37 cellular contexts compared by ENCODE assay signal in genomic region chr20:47080365-47080764, GRCh38.
DNase-seq lines count a peak whose midpoint lies in the region; ATAC-seq, FAIRE-seq and TF ChIP-seq lines count a peak whose summit lies in the region.
"Had no signal": no experiment of that assay in that cellular context is flagged by ENCODE, and none has a peak within 500 bp of the region (broad histone marks: within the 10 kb centered on the region; RNA-seq: fewer than 3 reads in every experiment).

No MANE protein-coding gene starts in this region.

- no peak overlapping the region for H3K4me2 ChIP-seq in HepG2 (ENCODE audit: low read depth, low read length)
- H3K4me2 ChIP-seq: A549; BLaER1; BLaER1 treated with 17β-estradiol and CSF1 and Interleukin-3, amounts not matched to agents 10 nM and 100 nM had no signal

- H3K4me3 Mint-ChIP-seq in nephron, result no peak overlapping the region
- H3K4me3 Mint-ChIP-seq: B cell; CD14-positive monocyte; CD4-positive, alpha-beta memory T cell; CD4-positive, alpha-beta T cell; CD4-positive, CD25-positive, alpha-beta regulatory T cell; CD8-positive, alpha-beta memory T cell; CD8-positive, alpha-beta T cell had no signal

- TF ChIP-seq CTCF in HepG2 (CRISPR knock-in tag; IDR thresholded peaks at IDR 0.05) (no peak), right lobe of liver (IDR thresholded peaks at IDR 0.05) (no peak), VCaP (conservative IDR thresholded peaks at IDR 0.05) (no peak), nephron (IDR thresholded peaks at IDR 0.05; ENCODE audit: unreplicated experiment in 3 of 3) (no peak), stomach (IDR thresholded peaks at IDR 0.05) (no peak)

- ATAC-seq in HepG2 (no peak), right lobe of liver (no peak)
- ATAC-seq: A549; CD8-positive, alpha-beta T cell had no signal

- no TSS peak for BruUV-seq in HepG2 (replicated peaks; lab: Mats Ljungman, UMichigan)

- no peak overlapping the region for H2AFZ ChIP-seq in HepG2 (ENCODE audit: low read length)

- no peak for TF ChIP-seq POLR2A in HepG2 (IDR thresholded peaks at IDR 0.05; ENCODE audit: insufficient read depth in 1 of 2, low read depth in 2 of 2, low read length in 2 of 2)
- no peak for TF ChIP-seq POLR2A in right lobe of liver (IDR thresholded peaks at IDR 0.05)
- TF ChIP-seq POLR2A in stomach (IDR thresholded peaks at IDR 0.05), result no peak

- no peak for DNase-seq in HepG2 (ENCODE audit: low spot score)
- no peak for DNase-seq in right lobe of liver
- no peak for DNase-seq in stomach
- no peak for DNase-seq in stimulated activated CD4-positive, alpha-beta T cell treated with anti-CD3 and anti-CD28 coated beads, Interleukin-12 subunit alpha, Interleukin-12 subunit beta, amount 100 ng/mL, for 4 hours
- no peak for DNase-seq in NCI-H2107 treated with DMSO at 0.1 percent for 48 hours (lab: John Stamatoyannopoulos, UW; ENCODE audit: unreplicated experiment)
- DNase-seq in GM19240 (ENCODE audit: insufficient read length, low spot score), result no peak
- DNase-seq: 8988T; ACHN; AML-193; BE2C; C1 segment of cervical spinal cord; Caco-2; Calu3; CD4-positive, alpha-beta memory T cell; CD4-positive, alpha-beta T cell; CD4-positive, CD25-positive, alpha-beta regulatory T cell; CD8-positive, alpha-beta memory T cell; CD8-positive, alpha-beta T cell; COR-L47; DMS 273 treated with DMSO at 0.1 percent for 48 hours; DMS153; DMS53; DMS79; DMS79 treated with DMSO at 0.1 percent for 48 hours; DND-41; EL had no signal

- 0 out of 2 replicates have a peak, but pooled peaks cover 4% of the 10 kb centered on the region for H3K9me3 ChIP-seq in HepG2 (ENCODE audit: low read length)
- no peaks in the 10 kb centered on the region for H3K9me3 ChIP-seq in right lobe of liver
- H3K9me3 ChIP-seq in stomach, result peaks cover 0 to 13% (median 9%) of the 10 kb centered on the region in 4 donors
- H3K9me3 ChIP-seq: BE2C had no signal

- H3K27me3 Mint-ChIP-seq in nephron (ENCODE audit: low read depth), result no peaks in the 10 kb centered on the region

- no peaks in the 10 kb centered on the region for H3K4me1 Mint-ChIP-seq in nephron
- H3K4me1 Mint-ChIP-seq: B cell; CD14-positive monocyte; CD4-positive, alpha-beta memory T cell; CD4-positive, CD25-positive, alpha-beta regulatory T cell; CD8-positive, alpha-beta memory T cell had no signal

- H3K4me1 ChIP-seq in HepG2 (ENCODE audit: insufficient read depth, low read length), result no peaks in the 10 kb centered on the region
- no peaks in the 10 kb centered on the region for H3K4me1 ChIP-seq in right lobe of liver
- peaks cover 0 to 9% (median 0%) of the 10 kb centered on the region in 4 donors for H3K4me1 ChIP-seq in stomach
- H3K4me1 ChIP-seq: A549, BE2C, BLaER1, Caco-2 had no signal

- no peak overlapping the region for H3K4me3 ChIP-seq in HepG2 (replicated peaks in 1 of 3; ENCODE audit: insufficient read depth in 1 of 3, low read depth in 2 of 3, low read length in 3 of 3)
- no peak overlapping the region for H3K4me3 ChIP-seq in right lobe of liver
- H3K4me3 ChIP-seq in stomach, result peak overlapping the region in 1 of 4 donors; percentile 5
- H3K4me3 ChIP-seq: A549; BLaER1; BLaER1 treated with 17β-estradiol and CSF1 and Interleukin-3, amounts not matched to agents 10 nM and 100 nM had no signal

- peaks cover 35% of the 10 kb centered on the region for H3K9me3 Mint-ChIP-seq in nephron

- H3K36me3 Mint-ChIP-seq in nephron (ENCODE audit: low read depth), result peaks cover 35% of the 10 kb centered on the region
- H3K36me3 Mint-ChIP-seq: CD14-positive monocyte; CD4-positive, alpha-beta memory T cell; CD8-positive, alpha-beta memory T cell; CD8-positive, alpha-beta T cell had no signal

- H4K20me1 ChIP-seq in HepG2 (ENCODE audit: insufficient read depth, low read length), result no peaks in the 10 kb centered on the region
- H4K20me1 ChIP-seq: BLaER1; BLaER1 treated with 17β-estradiol and CSF1 and Interleukin-3, amounts not matched to agents 10 nM and 100 nM had no signal

- in situ Hi-C loops in HepG2 (cut with HindIII; ENCODE audit: extremely low pct_ligation_motif_present, low pct_unique_long_range_greater_than_20kb), result no loop called here

- POLR2A ChIA-PET in HepG2 (lab: Yijun Ruan, JAX), result no interaction called here

- WGBS in HepG2 (ENCODE audit: low lambda C conversion rate), result 0% methylated on average over 1 of the region's 1 CpG
- WGBS in right lobe of liver (ENCODE audit: insufficient coverage, low coverage, low lambda C conversion rate, missing lambda C conversion rate), result 100% methylated on average over 1 of the region's 1 CpG
- WGBS in stomach, 5 donors, result 31 to 61% (median 50%) methylated on average over 1 of the region's 1 CpG

- no peak overlapping the region for H3K27ac ChIP-seq in HepG2 (ENCODE audit: extremely low read length, insufficient read depth, low read length)
- no peak overlapping the region for H3K27ac ChIP-seq in right lobe of liver
- peak overlapping the region; percentile 31; the same call in 1 of the 2 replicates for H3K27ac ChIP-seq in VCaP
- H3K27ac ChIP-seq in stomach, result peak overlapping the region; percentile 31 to 76 (median 65)
- H3K27ac ChIP-seq: 22Rv1; A549; BLaER1; BLaER1 treated with 17β-estradiol and CSF1 and Interleukin-3, amounts not matched to agents 10 nM and 100 nM; C4-2B had no signal

- no peaks in the 10 kb centered on the region for H3K79me2 ChIP-seq in HepG2 (ENCODE audit: insufficient read depth, low read length)

- CTCF ChIA-PET in HepG2 (lab: Yijun Ruan, JAX; ENCODE audit: low intra/inter-chr PET ratio, low total read pairs), result no interaction called here

- H3K27me3 ChIP-seq in HepG2 (ENCODE audit: control insufficient read depth in 1 of 2, insufficient read depth in 2 of 2, low read length in 2 of 2), result no peaks in the 10 kb centered on the region; a peak in 1 of 5 replicates
- no peaks in the 10 kb centered on the region for H3K27me3 ChIP-seq in right lobe of liver
- H3K27me3 ChIP-seq in stomach, result no peaks in the 10 kb centered on the region
- H3K27me3 ChIP-seq: BE2C; BLaER1; BLaER1 treated with 17β-estradiol and CSF1 and Interleukin-3, amounts not matched to agents 10 nM and 100 nM had no signal

- no peak overlapping the region for H3K9ac ChIP-seq in HepG2 (ENCODE audit: insufficient read depth, low read depth, low read length)
- H3K9ac ChIP-seq: BLaER1; BLaER1 treated with 17β-estradiol and CSF1 and Interleukin-3, amounts not matched to agents 10 nM and 100 nM had no signal

- FAIRE-seq in HepG2 (lab: Jason Lieb, UNC), result no peak
- FAIRE-seq: A204.1, A549, D721Med had no signal

- no peak for TF ChIP-seq RAD21 in HepG2 (CRISPR knock-in tag; IDR thresholded peaks at IDR 0.05)

- H3K27ac Mint-ChIP-seq in nephron, result peak overlapping the region in 2 of 3 experiments; percentile 51 to 66
- H3K27ac Mint-ChIP-seq: B cell; CD14-positive monocyte; CD4-positive, alpha-beta memory T cell; CD4-positive, alpha-beta T cell; CD4-positive, CD25-positive, alpha-beta regulatory T cell; CD8-positive, alpha-beta memory T cell; CD8-positive, alpha-beta T cell had no signal

- intact Hi-C loops in HepG2 (cut with micrococcal nuclease; ENCODE audit: unreplicated experiment), result no loop called here
- intact Hi-C loops in right lobe of liver (cut with DNase I), result no loop called here
- intact Hi-C loops in stomach (cut with DNase I; ENCODE audit: low total_unique reads), result no loop called here

- no peaks in the 10 kb centered on the region for H3K36me3 ChIP-seq in HepG2 (replicated peaks in 1 of 2; ENCODE audit: control insufficient read depth in 1 of 2, insufficient read depth in 2 of 2, low read length in 2 of 2)
- no peaks in the 10 kb centered on the region for H3K36me3 ChIP-seq in right lobe of liver
- H3K36me3 ChIP-seq in stomach, result peaks cover 0 to 3% (median 0%) of the 10 kb centered on the region in 4 donors
- H3K36me3 ChIP-seq: BE2C; BLaER1; BLaER1 treated with 17β-estradiol and CSF1 and Interleukin-3, amounts not matched to agents 10 nM and 100 nM had no signal

- TF ChIP-seq EP300 in HepG2 (IDR thresholded peaks at IDR 0.05; ENCODE audit: low read depth in 2 of 2, low read length in 2 of 2) (no peak), HepG2 (CRISPR knock-in tag; IDR thresholded peaks at IDR 0.05; ENCODE audit: borderline replicate concordance) (no peak), stomach (IDR thresholded peaks at IDR 0.05) (no peak)

TF ChIP-seq in HepG2, 621 proteins besides CTCF, POLR2A, EP300 and RAD21:
- no peak for TF ChIP-seq ZBTB10 (CRISPR knock-in tag; IDR thresholded peaks at IDR 0.05; ENCODE audit: borderline replicate concordance)
- TF ChIP-seq ZFP91 (CRISPR knock-in tag; IDR thresholded peaks at IDR 0.05; ENCODE audit: borderline replicate concordance), result no peak
- TF ChIP-seq HNRNPK (IDR thresholded peaks at IDR 0.05; ENCODE audit: low read depth, low read length, poor library complexity, severe bottlenecking), result peak; percentile 91
TF ChIP-seq in HepG2: peak in this region for 1.

Comparison
In these comparisons a context has a peak if more than half of its experiments do, and no peak if none do; other contexts are left out.
1. H3K27ac ChIP-seq: peak in VCaP (single experiment) and stomach (5 of 5); none in HepG2 (single experiment) and right lobe of liver (0 of 3).